Comparison of ENCODE assay signal across 9 cellular contexts in genomic region chr2:73896362-73897239, GRCh38. TPM values are rescaled to one million over a fixed set of nuclear protein-coding genes. Genes with fewer than 3 reads are reported as not detected.
DNase-seq lines count a peak whose midpoint lies in the region; ATAC-seq, FAIRE-seq and TF ChIP-seq lines count a peak whose summit lies in the region.
"Had no signal": no experiment of that assay in that cellular context is flagged by ENCODE, and none has a peak within 500 bp of the region (broad histone marks: within the 10 kb centered on the region; RNA-seq: fewer than 3 reads in every experiment).

No MANE protein-coding gene starts in this region.

- H3K14ac ChIP-seq in H1 (ENCODE audit: insufficient read length), result no peak overlapping the region

- no peak overlapping the region for H4K8ac ChIP-seq in H1 (ENCODE audit: extremely low read depth, insufficient read depth, low read length)

- H3K27ac Mint-ChIP-seq in MCF 10A (ENCODE audit: low read depth, unreplicated experiment), result no peak overlapping the region

- no peak overlapping the region for H2BK120ac ChIP-seq in H1 (replicated peaks; ENCODE audit: low read depth, low read length)

- TF ChIP-seq EP300 in H1 (IDR thresholded peaks at IDR 0.05; ENCODE audit: borderline replicate concordance in 1 of 2, low read depth in 2 of 2, low read length in 2 of 2), result no peak

- H4K91ac ChIP-seq in H1 (replicated peaks; ENCODE audit: insufficient read length, low read length), result no peak overlapping the region

- H3K4me3 ChIP-seq in breast epithelium, result peak overlapping the region; percentile 7 to 49 (median 42)
- H3K4me3 ChIP-seq in PC-9, result no peak overlapping the region
- H3K4me3 ChIP-seq in H1 (ENCODE audit: extremely low read depth in 1 of 4, insufficient read depth in 2 of 4, low read depth in 3 of 4, low read length in 4 of 4), result no peak overlapping the region
- H3K4me3 ChIP-seq in right atrium auricular region, result no peak overlapping the region

- H3K4me2 ChIP-seq in PC-9 (no peak overlapping the region), H1 (ENCODE audit: insufficient read depth in 1 of 2, low read depth in 2 of 2, low read length in 2 of 2) (no peak overlapping the region)

- H3K36me3 ChIP-seq in breast epithelium (no peaks in the 10 kb centered on the region), PC-9 (ENCODE audit: low read depth) (no peaks in the 10 kb centered on the region), H1 (ENCODE audit: control insufficient read depth in 2 of 4, insufficient read depth in 4 of 4, low read length in 3 of 4) (no peaks in the 10 kb centered on the region), right atrium auricular region (no peaks in the 10 kb centered on the region)

- no peak overlapping the region for H3K23ac ChIP-seq in H1 (ENCODE audit: insufficient read length)

- no peak overlapping the region for H4K5ac ChIP-seq in H1 (ENCODE audit: insufficient read length, low read depth, low read length)

- H4K20me1 ChIP-seq in PC-9 (ENCODE audit: insufficient read depth), result no peaks in the 10 kb centered on the region
- no peaks in the 10 kb centered on the region for H4K20me1 ChIP-seq in H1 (replicated peaks in 1 of 2; ENCODE audit: control insufficient read depth in 1 of 2, insufficient read depth in 2 of 2, low read length in 2 of 2)

- H3K9me3 ChIP-seq in breast epithelium (no peaks in the 10 kb centered on the region), PC-9 (ENCODE audit: insufficient read depth, low read depth) (no peaks in the 10 kb centered on the region), H1 (ENCODE audit: insufficient read depth in 2 of 2, low read depth in 1 of 2, low read length in 1 of 2) (no peaks in the 10 kb centered on the region), right atrium auricular region (no peaks in the 10 kb centered on the region)

- H3K9ac ChIP-seq in H1 (replicated peaks in 1 of 4; ENCODE audit: extremely low read depth in 1 of 4, low read depth in 3 of 4, low read length in 3 of 4), result no peak overlapping the region

- H3K4me1 Mint-ChIP-seq in MCF 10A (ENCODE audit: insufficient read depth, unreplicated experiment), result no peaks in the 10 kb centered on the region

- no peaks in the 10 kb centered on the region for H3K79me1 ChIP-seq in H1 (ENCODE audit: low read depth, low read length)

- DNase-seq in breast epithelium (ENCODE audit: low spot score in 2 of 2) (peak in 1 of 2 donors; percentile 59), MCF 10A (ENCODE audit: unreplicated experiment) (no peak), PC-9 (no peak), H1 (ENCODE audit: low read depth in 1 of 2, low spot score in 2 of 2) (no peak), foreskin keratinocyte (no peak), NCI-H1092 (lab: John Stamatoyannopoulos, UW) (no peak), right atrium auricular region (ENCODE audit: low spot score) (no peak)
- peak; percentile 14 for DNase-seq in stimulated activated CD8-positive, alpha-beta memory T cell treated with anti-CD3 and anti-CD28 coated beads, Interleukin-7, amount 100 ng/mL, for 24 hours (ENCODE audit: low read depth)

- peaks cover 3 to 8% of the 10 kb centered on the region in 2 donors for H3K4me1 ChIP-seq in breast epithelium
- H3K4me1 ChIP-seq in PC-9 (replicated peaks; ENCODE audit: insufficient read depth), result no peaks in the 10 kb centered on the region
- H3K4me1 ChIP-seq in H1 (replicated peaks in 1 of 4; ENCODE audit: control insufficient read depth in 3 of 4, insufficient read depth in 4 of 4, low read length in 3 of 4), result peaks cover 0 to 7% (median 4%) of the 10 kb centered on the region in 4 experiments; a peak in 4 of 7 replicates
- no peaks in the 10 kb centered on the region for H3K4me1 ChIP-seq in foreskin keratinocyte
- no peaks in the 10 kb centered on the region for H3K4me1 ChIP-seq in right atrium auricular region

- no peak overlapping the region for H2BK12ac ChIP-seq in H1 (ENCODE audit: low read depth, low read length)

- H3K79me2 ChIP-seq in PC-9 (ENCODE audit: low read depth), result no peaks in the 10 kb centered on the region
- H3K79me2 ChIP-seq in H1 (ENCODE audit: control insufficient read depth in 1 of 2, insufficient read depth in 2 of 2, low read length in 2 of 2), result no peaks in the 10 kb centered on the region

- POLR2A ChIA-PET in MCF 10A (lab: Yijun Ruan, JAX), result no interaction called here
- POLR2A ChIA-PET in PC-9 (lab: Charles Lee; ENCODE audit: unreplicated experiment), result interaction anchor here (0.7 kb wide), 1 partner anchor 670 kb away, joined by 12 read pairs; no protein-coding TSS in a partner anchor
- POLR2A ChIA-PET in H1 (lab: Charles Lee; ENCODE audit: partially characterized antibody), result interaction anchor here (1.3 kb wide), 1 partner anchor 24 kb away, joined by 3 read pairs; no protein-coding TSS in a partner anchor

- no peaks in the 10 kb centered on the region for H3K9me3 Mint-ChIP-seq in MCF 10A (ENCODE audit: unreplicated experiment)

- H2BK5ac ChIP-seq in H1 (ENCODE audit: low read depth, low read length), result no peak overlapping the region

- peak overlapping the region; percentile 87 for H3K27ac ChIP-seq in breast epithelium
- H3K27ac ChIP-seq in PC-9, result no peak overlapping the region
- no peak overlapping the region for H3K27ac ChIP-seq in H1 (ENCODE audit: low read depth, low read length)
- no peak overlapping the region for H3K27ac ChIP-seq in foreskin keratinocyte
- peak overlapping the region in 1 of 2 donors; percentile 35 for H3K27ac ChIP-seq in right atrium auricular region

- H2BK15ac ChIP-seq in H1 (ENCODE audit: low read length), result no peak overlapping the region

- H3K27me3 ChIP-seq in breast epithelium (no peaks in the 10 kb centered on the region), PC-9 (ENCODE audit: insufficient read depth, low read depth) (no peaks in the 10 kb centered on the region), H1 (replicated peaks in 1 of 4; ENCODE audit: control insufficient read depth in 3 of 4, extremely low read depth in 1 of 4, insufficient read depth in 3 of 4, low read length in 3 of 4) (no peaks in the 10 kb centered on the region), foreskin keratinocyte (no peaks in the 10 kb centered on the region), right atrium auricular region (no peaks in the 10 kb centered on the region)

- WGBS in H1 (ENCODE audit: extremely low coverage in 1 of 2, insufficient coverage in 1 of 2, insufficient read length in 1 of 2, insufficient replicate concordance in 2 of 2, low coverage in 1 of 2, low lambda C conversion rate in 2 of 2, missing lambda C conversion rate in 1 of 2), 2 experiments, result 73% methylated on average over 13 of the region's 15 CpGs; no CpG with 5 or more reads in 1 of the 2 experiments

- H3K56ac ChIP-seq in H1 (replicated peaks; ENCODE audit: insufficient read length, low read depth, low read length), result no peak overlapping the region

- TF ChIP-seq RAD21 in H1 (IDR thresholded peaks at IDR 0.05 in 1 of 2, conservative IDR thresholded peaks at IDR 0.05 in 1 of 2; ENCODE audit: low read depth in 2 of 2, low read length in 2 of 2), result no peak

- no peak overlapping the region for H3K18ac ChIP-seq in H1 (ENCODE audit: extremely low read depth, low read length)

- no peaks in the 10 kb centered on the region for H3K23me2 ChIP-seq in H1 (ENCODE audit: low read depth, low read length)

- ATAC-seq in foreskin keratinocyte, result no peak

- peak overlapping the region; percentile 34; the same call in 1 of the 2 replicates for H2AFZ ChIP-seq in PC-9
- peak overlapping the region; percentile 74; the same call in 1 of the 2 replicates for H2AFZ ChIP-seq in H1 (ENCODE audit: low read length)

- intact Hi-C loops in breast epithelium (cut with DNase I; ENCODE audit: low total_unique reads), result no loop called here
- intact Hi-C loops in MCF 10A (cut with micrococcal nuclease), result no loop called here
- intact Hi-C loops in PC-9 (cut with micrococcal nuclease; ENCODE audit: unreplicated experiment), result no loop called here

- no TSS peak for BruUV-seq in MCF 10A (replicated peaks; lab: Mats Ljungman, UMichigan)
- BruUV-seq in PC-9 (replicated peaks; lab: Mats Ljungman, UMichigan), result no TSS peak

- TF ChIP-seq POLR2A in breast epithelium (IDR thresholded peaks at IDR 0.05), result no peak
- TF ChIP-seq POLR2A in H1 (IDR thresholded peaks at IDR 0.05; ENCODE audit: control extremely low read depth in 1 of 2, low read depth in 2 of 2, low read length in 2 of 2), result no peak

- no peaks in the 10 kb centered on the region for H3K9me2 ChIP-seq in PC-9 (ENCODE audit: insufficient read depth)

- no peak overlapping the region for H2AK5ac ChIP-seq in H1 (ENCODE audit: low read depth, low read length)

- no peak overlapping the region for H3K4me3 Mint-ChIP-seq in MCF 10A (ENCODE audit: unreplicated experiment)

- TF ChIP-seq CTCF in breast epithelium (IDR thresholded peaks at IDR 0.05) (no peak), MCF 10A (IDR thresholded peaks at IDR 0.05; ENCODE audit: unreplicated experiment) (no peak), PC-9 (conservative IDR thresholded peaks at IDR 0.05) (no peak), H1 (IDR thresholded peaks at IDR 0.05; ENCODE audit: control extremely low read depth in 1 of 3, insufficient read depth in 1 of 3, low read depth in 1 of 3, low read length in 3 of 3) (no peak), foreskin keratinocyte (conservative IDR thresholded peaks at IDR 0.05) (no peak), right atrium auricular region (IDR thresholded peaks at IDR 0.05) (no peak)

- H3K27me3 Mint-ChIP-seq in MCF 10A (ENCODE audit: insufficient read depth, unreplicated experiment), result no peaks in the 10 kb centered on the region

- H3K4ac ChIP-seq in H1 (replicated peaks; ENCODE audit: insufficient read length, low read depth, low read length), result no peak overlapping the region

- no peak overlapping the region for H2BK20ac ChIP-seq in H1 (ENCODE audit: low read length)

- H3F3A ChIP-seq in PC-9 (ENCODE audit: insufficient read depth, low read depth), result no peaks in the 10 kb centered on the region

- no peaks in the 10 kb centered on the region for H3K36me3 Mint-ChIP-seq in MCF 10A (ENCODE audit: insufficient read depth, unreplicated experiment)

- CTCF ChIA-PET in MCF 10A (lab: Yijun Ruan, JAX) (interaction anchor here (0.7 kb wide), 1 partner anchor 187 kb away, joined by 3 read pairs; no protein-coding TSS in a partner anchor), PC-9 (lab: Charles Lee) (no interaction called here), H1 (lab: Charles Lee; ENCODE audit: partially characterized antibody) (interaction anchor here (0.6 to 1.7 kb wide), 5 partner anchors 10 to 216 kb away, joined by 3 to 5 read pairs (median 3); no protein-coding TSS in a partner anchor)

- FAIRE-seq in H1 (lab: Jason Lieb, UNC), result no peak
- FAIRE-seq: G401.6 had no signal

RNA-seq across cellular contexts. Expression of gene ACTG2, which starts 3.8 kb away (rescaled TPM):
- 100 to 1,000 TPM in 1 of 3 donors, 10 to 100 TPM in 1, 1 to 10 TPM in 1; 3.8 to 108 (median 54.6) TPM for total RNA-seq in breast epithelium
- total RNA-seq in MCF 10A (2022), result not detected in 2 replicates
- total RNA-seq in PC-9 (2021), result not detected in 2 replicates
- 11.0 and 13.7 TPM in 2 replicates for total RNA-seq in H1 (2021; fragmentation: NEBNext Ultra II Directional; extraction: Animal tissue kit (Norgen Biotek cat#: 25700))
- polyA plus RNA-seq in H1 (2011; rRNA removed), result 4.8 and 6.2 TPM in 2 replicates
- polyA plus RNA-seq in H1 (2011; cell fraction: cytosol; rRNA removed), result 4.3 TPM
- polyA plus RNA-seq in H1 (2011; cell fraction: nucleus; rRNA removed), result 5.4 TPM
- 8.0 to 21.0 TPM (median 12.5 TPM) in 4 replicates for polyA plus RNA-seq in H1 (2012, experiment 1 of 2)
- polyA plus RNA-seq in H1 (2012, experiment 2 of 2), result 13.2 TPM
- 11.0 TPM for polyA plus RNA-seq in H1 (2013, experiment 1 of 2)
- 12.2 TPM for polyA plus RNA-seq in H1 (2013, experiment 2 of 2)
- polyA minus RNA-seq in H1 (2011; rRNA and poly(A)+ RNA removed), result 8.7 and 13.5 TPM in 2 replicates
- 2.4 TPM for polyA minus RNA-seq in H1 (2011; cell fraction: cytosol; rRNA and poly(A)+ RNA removed)
- 3.9 TPM for polyA minus RNA-seq in H1 (2011; cell fraction: nucleus; rRNA and poly(A)+ RNA removed)
- 0.21 and 0.37 TPM in 2 replicates for total RNA-seq in foreskin keratinocyte
- polyA plus RNA-seq in foreskin keratinocyte, result 0.16 and 0.47 TPM in 2 replicates
- total RNA-seq in right atrium auricular region, result 10 to 100 TPM in 1 of 2 donors, 1 to 10 TPM in 1; 3.7 to 23.8 TPM

RNA-seq across cellular contexts. Expression of gene DGUOK, which starts 30.1 kb away (rescaled TPM):
- total RNA-seq in breast epithelium, result 10 to 100 TPM; 35.4 to 45.7 (median 42.3) TPM
- total RNA-seq in MCF 10A (2022), result 74.4 and 92.3 TPM in 2 replicates
- total RNA-seq in PC-9 (2021), result 72.3 and 78.7 TPM in 2 replicates
- 103 and 110 TPM in 2 replicates for total RNA-seq in H1 (2021; fragmentation: NEBNext Ultra II Directional; extraction: Animal tissue kit (Norgen Biotek cat#: 25700))
- 129 and 168 TPM in 2 replicates for polyA plus RNA-seq in H1 (2011; rRNA removed)
- 142 TPM for polyA plus RNA-seq in H1 (2011; cell fraction: cytosol; rRNA removed)
- polyA plus RNA-seq in H1 (2011; cell fraction: nucleus; rRNA removed), result 137 TPM
- 123 to 156 TPM (median 126 TPM) in 4 replicates for polyA plus RNA-seq in H1 (2012, experiment 1 of 2)
- polyA plus RNA-seq in H1 (2012, experiment 2 of 2), result 180 TPM
- polyA plus RNA-seq in H1 (2013, experiment 1 of 2), result 154 TPM
- 152 TPM for polyA plus RNA-seq in H1 (2013, experiment 2 of 2)
- 39.0 and 44.6 TPM in 2 replicates for polyA minus RNA-seq in H1 (2011; rRNA and poly(A)+ RNA removed)
- 37.1 TPM for polyA minus RNA-seq in H1 (2011; cell fraction: cytosol; rRNA and poly(A)+ RNA removed)
- 29.5 TPM for polyA minus RNA-seq in H1 (2011; cell fraction: nucleus; rRNA and poly(A)+ RNA removed)
- total RNA-seq in foreskin keratinocyte, result 87.6 and 89.1 TPM in 2 replicates
- polyA plus RNA-seq in foreskin keratinocyte, result 141 and 144 TPM in 2 replicates
- total RNA-seq in right atrium auricular region, result 10 to 100 TPM; 33.7 to 36.2 TPM

Comparison
In these comparisons a context has a peak if more than half of its experiments do, and no peak if none do; other contexts are left out.
1. H3K27ac ChIP-seq: peak in breast epithelium (2 of 2); none in PC-9 (single experiment), H1 (single experiment) and foreskin keratinocyte (single experiment).
2. H3K4me3 ChIP-seq: peak in breast epithelium (3 of 3); none in PC-9 (single experiment), H1 (0 of 4) and right atrium auricular region (0 of 2).